ENCODE assay signal across 13 cellular contexts in the genomic region with DNA sequence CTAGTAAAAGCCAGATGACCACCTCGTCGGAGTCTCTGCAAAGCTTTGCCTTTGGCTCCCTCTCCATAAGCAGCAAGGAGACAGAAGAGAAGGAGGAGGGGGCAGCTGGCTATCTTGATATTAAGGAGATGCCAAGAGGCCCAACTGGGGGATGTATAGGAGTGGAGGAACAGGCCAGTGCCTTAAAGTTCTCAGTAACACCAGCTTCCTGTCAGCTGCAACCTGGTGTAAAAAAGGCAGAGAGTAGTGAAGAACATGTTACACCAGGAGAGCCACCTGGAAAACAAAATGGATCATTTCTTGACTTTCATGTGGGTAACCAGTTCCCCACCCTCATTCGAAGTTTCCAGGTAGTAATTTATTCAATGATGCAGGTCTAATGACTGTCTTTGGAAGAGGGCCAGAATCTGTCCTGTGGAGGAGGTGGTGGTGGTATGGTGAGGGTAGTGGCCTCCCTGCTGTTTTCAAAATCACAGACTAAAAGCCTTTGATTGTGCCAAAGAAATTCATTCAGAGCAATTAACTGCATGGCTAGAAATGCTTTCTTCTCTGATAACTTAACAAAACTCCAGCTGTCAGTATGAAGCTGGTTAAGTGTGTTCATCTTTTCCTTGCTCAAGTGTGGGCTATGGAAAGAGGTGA. TPM values are rescaled to one million over a fixed set of nuclear protein-coding genes. Genes with fewer than 3 reads are reported as not detected.
DNase-seq lines count a peak whose midpoint lies in the region; ATAC-seq and TF ChIP-seq lines count a peak whose summit lies in the region.
"Had no signal": no experiment of that assay in that cellular context is flagged by ENCODE, and none has a peak within 500 bp of the region (broad histone marks: within the 10 kb centered on the region; RNA-seq: fewer than 3 reads in every experiment).

No MANE protein-coding gene starts in this region.

- H3K36me3 ChIP-seq in CD4-positive, CD25-positive, alpha-beta regulatory T cell (ENCODE audit: control insufficient read depth, insufficient read depth, low read length) = peaks cover 87% of the 10 kb centered on the region
- H3K36me3 ChIP-seq in Karpas-422 (ENCODE audit: insufficient read depth, low read length) = no peaks in the 10 kb centered on the region
- H3K36me3 ChIP-seq: prostate gland had no signal

- no peak overlapping the region for H3K4me3 Mint-ChIP-seq in CD4-positive, CD25-positive, alpha-beta regulatory T cell

- no peak overlapping the region for H3K4me3 ChIP-seq in CD4-positive, CD25-positive, alpha-beta regulatory T cell (ENCODE audit: low read depth, low read length)
- no peak overlapping the region for H3K4me3 ChIP-seq in Karpas-422 (ENCODE audit: low read length)
- H3K4me3 ChIP-seq: prostate gland had no signal

- peak overlapping the region; percentile 50 to 71 (median 66) for H3K27ac Mint-ChIP-seq in CD4-positive, CD25-positive, alpha-beta regulatory T cell

- H3K4me1 ChIP-seq in CD4-positive, CD25-positive, alpha-beta regulatory T cell (ENCODE audit: control insufficient read depth, insufficient read depth, low read length, poor library complexity, severe bottlenecking) = no peaks in the 10 kb centered on the region
- H3K4me1 ChIP-seq in Karpas-422 (ENCODE audit: low read length) = no peaks in the 10 kb centered on the region
- H3K4me1 ChIP-seq: prostate gland had no signal

- H3K9me3 Mint-ChIP-seq in CD4-positive, CD25-positive, alpha-beta regulatory T cell = peaks cover 0 to 6% (median 2%) of the 10 kb centered on the region in 7 donors

- no peaks in the 10 kb centered on the region for H4K20me1 ChIP-seq in Karpas-422 (ENCODE audit: insufficient read depth, low read depth, low read length)

- CTCF ChIA-PET in RWPE1 (lab: Yijun Ruan, JAX) = no interaction called here

- POLR2A ChIA-PET in RWPE1 (lab: Yijun Ruan, JAX; ENCODE audit: low non-redundant PET) = no interaction called here

- H3K9ac ChIP-seq in Karpas-422 (ENCODE audit: low read length) = no peak overlapping the region

- no peak overlapping the region for H3K4me2 ChIP-seq in Karpas-422 (ENCODE audit: low read depth, low read length, poor library complexity, severe bottlenecking)

- no peak overlapping the region for H3K27ac ChIP-seq in CD4-positive, CD25-positive, alpha-beta regulatory T cell (ENCODE audit: insufficient read depth, low read length, poor library complexity, severe bottlenecking)
- H3K27ac ChIP-seq in RWPE1 (no peak overlapping the region), Karpas-422 (ENCODE audit: low read length) (no peak overlapping the region)
- H3K27ac ChIP-seq: prostate gland had no signal

- H3K79me2 ChIP-seq in Karpas-422 (ENCODE audit: low read length) = no peaks in the 10 kb centered on the region

- no peak overlapping the region for H2AFZ ChIP-seq in Karpas-422 (ENCODE audit: low read length)

- no peaks in the 10 kb centered on the region for H3K9me2 ChIP-seq in Karpas-422 (replicated peaks; ENCODE audit: insufficient read depth, low read length)

- ATAC-seq in CD4-positive, CD25-positive, alpha-beta regulatory T cell (ENCODE audit: low read depth in 2 of 2) = no peak
- ATAC-seq in GM19035 (IDR thresholded peaks at IDR 0.05; ENCODE audit: unreplicated experiment) = no peak

- peaks cover 11 to 13% (median 12%) of the 10 kb centered on the region in 4 donors for H3K4me1 Mint-ChIP-seq in CD4-positive, CD25-positive, alpha-beta regulatory T cell

- H3K9me3 ChIP-seq in CD4-positive, CD25-positive, alpha-beta regulatory T cell (ENCODE audit: control insufficient read depth in 2 of 2, low read length in 2 of 2) = no peaks in the 10 kb centered on the region
- H3K9me3 ChIP-seq in Karpas-422 (ENCODE audit: low read length) = no peaks in the 10 kb centered on the region
- H3K9me3 ChIP-seq: prostate gland had no signal

- TF ChIP-seq CTCF in RWPE1 (conservative IDR thresholded peaks at IDR 0.05; ENCODE audit: low read depth) = no peak

- no peak for DNase-seq in CD4-positive, CD25-positive, alpha-beta regulatory T cell
- DNase-seq in NCI-H2227 (lab: John Stamatoyannopoulos, UW; ENCODE audit: unreplicated experiment) (peak; percentile 89), astrocyte of the hippocampus (ENCODE audit: low read depth, low spot score) (peak; percentile 36), RWPE1 (ENCODE audit: low spot score) (no peak), GM19238 (ENCODE audit: insufficient read length, low spot score) (no peak), Karpas-422 (no peak)
- DNase-seq: amniotic stem cell, NCI-H510A had no signal

- no peak for TF ChIP-seq RAD21 in Ishikawa (IDR thresholded peaks at IDR 0.05; ENCODE audit: low read depth)

- H3K27me3 ChIP-seq in CD4-positive, CD25-positive, alpha-beta regulatory T cell (ENCODE audit: control insufficient read depth, insufficient read depth, low read length) = no peaks in the 10 kb centered on the region
- H3K27me3 ChIP-seq in Karpas-422 (ENCODE audit: low read length) = no peaks in the 10 kb centered on the region

- peaks cover 45% of the 10 kb centered on the region for H3K36me3 Mint-ChIP-seq in CD4-positive, CD25-positive, alpha-beta regulatory T cell

- peak; percentile 64; the same call in 1 of the 2 replicates for TF ChIP-seq EP300 in Ishikawa (IDR thresholded peaks at IDR 0.05; ENCODE audit: borderline replicate concordance)

- no peaks in the 10 kb centered on the region for H3K27me3 Mint-ChIP-seq in CD4-positive, CD25-positive, alpha-beta regulatory T cell

TF ChIP-seq in Ishikawa, 13 proteins besides CTCF, POLR2A, EP300 and RAD21:
- no peak; the same call in 1 of the 2 replicates for TF ChIP-seq CEBPB (IDR thresholded peaks at IDR 0.05)
- no peak for TF ChIP-seq ZBTB7A (IDR thresholded peaks at IDR 0.05; ENCODE audit: low read depth)
- peak; percentile 58; the same call in 1 of the 2 replicates for TF ChIP-seq FOXM1 (IDR thresholded peaks at IDR 0.05; ENCODE audit: borderline replicate concordance, low read depth)
- no peak for TF ChIP-seq CREB1 (IDR thresholded peaks at IDR 0.05; ENCODE audit: low read depth)
- TF ChIP-seq, protein P1, sequence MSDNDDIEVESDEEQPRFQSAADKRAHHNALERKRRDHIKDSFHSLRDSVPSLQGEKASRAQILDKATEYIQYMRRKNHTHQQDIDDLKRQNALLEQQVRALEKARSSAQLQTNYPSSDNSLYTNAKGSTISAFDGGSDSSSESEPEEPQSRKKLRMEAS (IDR thresholded peaks at IDR 0.05) = 0 out of 2 replicates have a peak, but pooled peaks have one; percentile 21
- no peak for TF ChIP-seq EGR1 (IDR thresholded peaks at IDR 0.05)
- no peak for TF ChIP-seq TAF1 (IDR thresholded peaks at IDR 0.05; ENCODE audit: low read depth)
- peak; percentile 94 for TF ChIP-seq TCF12 (IDR thresholded peaks at IDR 0.05; ENCODE audit: low read depth)
- peak; percentile 78 for TF ChIP-seq TEAD4 (IDR thresholded peaks at IDR 0.05)
- TF ChIP-seq NFIC (IDR thresholded peaks at IDR 0.05) = peak; percentile 100
- TF ChIP-seq, protein P2, sequence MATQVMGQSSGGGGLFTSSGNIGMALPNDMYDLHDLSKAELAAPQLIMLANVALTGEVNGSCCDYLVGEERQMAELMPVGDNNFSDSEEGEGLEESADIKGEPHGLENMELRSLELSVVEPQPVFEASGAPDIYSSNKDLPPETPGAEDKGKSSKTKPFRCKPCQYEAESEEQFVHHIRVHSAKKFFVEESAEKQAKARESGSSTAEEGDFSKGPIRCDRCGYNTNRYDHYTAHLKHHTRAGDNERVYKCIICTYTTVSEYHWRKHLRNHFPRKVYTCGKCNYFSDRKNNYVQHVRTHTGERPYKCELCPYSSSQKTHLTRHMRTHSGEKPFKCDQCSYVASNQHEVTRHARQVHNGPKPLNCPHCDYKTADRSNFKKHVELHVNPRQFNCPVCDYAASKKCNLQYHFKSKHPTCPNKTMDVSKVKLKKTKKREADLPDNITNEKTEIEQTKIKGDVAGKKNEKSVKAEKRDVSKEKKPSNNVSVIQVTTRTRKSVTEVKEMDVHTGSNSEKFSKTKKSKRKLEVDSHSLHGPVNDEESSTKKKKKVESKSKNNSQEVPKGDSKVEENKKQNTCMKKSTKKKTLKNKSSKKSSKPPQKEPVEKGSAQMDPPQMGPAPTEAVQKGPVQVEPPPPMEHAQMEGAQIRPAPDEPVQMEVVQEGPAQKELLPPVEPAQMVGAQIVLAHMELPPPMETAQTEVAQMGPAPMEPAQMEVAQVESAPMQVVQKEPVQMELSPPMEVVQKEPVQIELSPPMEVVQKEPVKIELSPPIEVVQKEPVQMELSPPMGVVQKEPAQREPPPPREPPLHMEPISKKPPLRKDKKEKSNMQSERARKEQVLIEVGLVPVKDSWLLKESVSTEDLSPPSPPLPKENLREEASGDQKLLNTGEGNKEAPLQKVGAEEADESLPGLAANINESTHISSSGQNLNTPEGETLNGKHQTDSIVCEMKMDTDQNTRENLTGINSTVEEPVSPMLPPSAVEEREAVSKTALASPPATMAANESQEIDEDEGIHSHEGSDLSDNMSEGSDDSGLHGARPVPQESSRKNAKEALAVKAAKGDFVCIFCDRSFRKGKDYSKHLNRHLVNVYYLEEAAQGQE (IDR thresholded peaks at IDR 0.05; ENCODE audit: low read depth) = no peak
- no peak for TF ChIP-seq YY1 (IDR thresholded peaks at IDR 0.05; ENCODE audit: low read depth)
- TF ChIP-seq, protein P3, sequence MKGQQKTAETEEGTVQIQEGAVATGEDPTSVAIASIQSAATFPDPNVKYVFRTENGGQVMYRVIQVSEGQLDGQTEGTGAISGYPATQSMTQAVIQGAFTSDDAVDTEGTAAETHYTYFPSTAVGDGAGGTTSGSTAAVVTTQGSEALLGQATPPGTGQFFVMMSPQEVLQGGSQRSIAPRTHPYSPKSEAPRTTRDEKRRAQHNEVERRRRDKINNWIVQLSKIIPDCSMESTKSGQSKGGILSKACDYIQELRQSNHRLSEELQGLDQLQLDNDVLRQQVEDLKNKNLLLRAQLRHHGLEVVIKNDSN (IDR thresholded peaks at IDR 0.05) = no peak

RNA-seq across cellular contexts. Expression of a gene that starts 27.3 kb away (rescaled TPM):
- not detected for total RNA-seq in CD4-positive, CD25-positive, alpha-beta regulatory T cell
- polyA plus RNA-seq in CD4-positive, CD25-positive, alpha-beta regulatory T cell = under 1 TPM in 1 of 4 donors, not detected in 3; 0.27 TPM
- not detected in 2 replicates for total RNA-seq in Karpas-422 (2014; rRNA removed; shearing (Covaris generic); ENCODE audit: low replicate concordance)
- total RNA-seq: mononuclear cell; T-helper 1 cell treated with Interleukin-12 subunit alpha and Interleukin-12 subunit beta and Interleukin-4 antibody, amounts not matched to agents 30 ng/mL and 1 ng/mL, for 36 hours had no signal

Comparison
In these comparisons a context has a peak if more than half of its experiments do, and no peak if none do; other contexts are left out.
1. DNase-seq: peak in NCI-H2227 (single experiment) and astrocyte of the hippocampus (single experiment); none in CD4-positive, CD25-positive, alpha-beta regulatory T cell (0 of 3), RWPE1 (single experiment), GM19238 (single experiment) and Karpas-422 (single experiment).